Comparison of ENCODE assay signal across 2 cellular contexts in genomic region chr9:110307191-110307590, GRCh38.
TF ChIP-seq lines count a peak whose summit lies in the region.

No MANE protein-coding gene starts in this region.

TF ChIP-seq in GM23338, 12 proteins besides CTCF, POLR2A, EP300 and RAD21 (continued from another document):
- TF ChIP-seq, protein P1, sequence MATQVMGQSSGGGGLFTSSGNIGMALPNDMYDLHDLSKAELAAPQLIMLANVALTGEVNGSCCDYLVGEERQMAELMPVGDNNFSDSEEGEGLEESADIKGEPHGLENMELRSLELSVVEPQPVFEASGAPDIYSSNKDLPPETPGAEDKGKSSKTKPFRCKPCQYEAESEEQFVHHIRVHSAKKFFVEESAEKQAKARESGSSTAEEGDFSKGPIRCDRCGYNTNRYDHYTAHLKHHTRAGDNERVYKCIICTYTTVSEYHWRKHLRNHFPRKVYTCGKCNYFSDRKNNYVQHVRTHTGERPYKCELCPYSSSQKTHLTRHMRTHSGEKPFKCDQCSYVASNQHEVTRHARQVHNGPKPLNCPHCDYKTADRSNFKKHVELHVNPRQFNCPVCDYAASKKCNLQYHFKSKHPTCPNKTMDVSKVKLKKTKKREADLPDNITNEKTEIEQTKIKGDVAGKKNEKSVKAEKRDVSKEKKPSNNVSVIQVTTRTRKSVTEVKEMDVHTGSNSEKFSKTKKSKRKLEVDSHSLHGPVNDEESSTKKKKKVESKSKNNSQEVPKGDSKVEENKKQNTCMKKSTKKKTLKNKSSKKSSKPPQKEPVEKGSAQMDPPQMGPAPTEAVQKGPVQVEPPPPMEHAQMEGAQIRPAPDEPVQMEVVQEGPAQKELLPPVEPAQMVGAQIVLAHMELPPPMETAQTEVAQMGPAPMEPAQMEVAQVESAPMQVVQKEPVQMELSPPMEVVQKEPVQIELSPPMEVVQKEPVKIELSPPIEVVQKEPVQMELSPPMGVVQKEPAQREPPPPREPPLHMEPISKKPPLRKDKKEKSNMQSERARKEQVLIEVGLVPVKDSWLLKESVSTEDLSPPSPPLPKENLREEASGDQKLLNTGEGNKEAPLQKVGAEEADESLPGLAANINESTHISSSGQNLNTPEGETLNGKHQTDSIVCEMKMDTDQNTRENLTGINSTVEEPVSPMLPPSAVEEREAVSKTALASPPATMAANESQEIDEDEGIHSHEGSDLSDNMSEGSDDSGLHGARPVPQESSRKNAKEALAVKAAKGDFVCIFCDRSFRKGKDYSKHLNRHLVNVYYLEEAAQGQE (IDR thresholded peaks at IDR 0.05; ENCODE audit: unreplicated experiment), result no peak
- TF ChIP-seq STAT1 (IDR thresholded peaks at IDR 0.05; ENCODE audit: unreplicated experiment), result no peak
- no peak for TF ChIP-seq ZNF114 (CRISPR knock-in tag; IDR thresholded peaks at IDR 0.05)
- no peak for TF ChIP-seq EZH2phosphoT487 (IDR thresholded peaks at IDR 0.05; ENCODE audit: unreplicated experiment)
- TF ChIP-seq, protein P2, sequence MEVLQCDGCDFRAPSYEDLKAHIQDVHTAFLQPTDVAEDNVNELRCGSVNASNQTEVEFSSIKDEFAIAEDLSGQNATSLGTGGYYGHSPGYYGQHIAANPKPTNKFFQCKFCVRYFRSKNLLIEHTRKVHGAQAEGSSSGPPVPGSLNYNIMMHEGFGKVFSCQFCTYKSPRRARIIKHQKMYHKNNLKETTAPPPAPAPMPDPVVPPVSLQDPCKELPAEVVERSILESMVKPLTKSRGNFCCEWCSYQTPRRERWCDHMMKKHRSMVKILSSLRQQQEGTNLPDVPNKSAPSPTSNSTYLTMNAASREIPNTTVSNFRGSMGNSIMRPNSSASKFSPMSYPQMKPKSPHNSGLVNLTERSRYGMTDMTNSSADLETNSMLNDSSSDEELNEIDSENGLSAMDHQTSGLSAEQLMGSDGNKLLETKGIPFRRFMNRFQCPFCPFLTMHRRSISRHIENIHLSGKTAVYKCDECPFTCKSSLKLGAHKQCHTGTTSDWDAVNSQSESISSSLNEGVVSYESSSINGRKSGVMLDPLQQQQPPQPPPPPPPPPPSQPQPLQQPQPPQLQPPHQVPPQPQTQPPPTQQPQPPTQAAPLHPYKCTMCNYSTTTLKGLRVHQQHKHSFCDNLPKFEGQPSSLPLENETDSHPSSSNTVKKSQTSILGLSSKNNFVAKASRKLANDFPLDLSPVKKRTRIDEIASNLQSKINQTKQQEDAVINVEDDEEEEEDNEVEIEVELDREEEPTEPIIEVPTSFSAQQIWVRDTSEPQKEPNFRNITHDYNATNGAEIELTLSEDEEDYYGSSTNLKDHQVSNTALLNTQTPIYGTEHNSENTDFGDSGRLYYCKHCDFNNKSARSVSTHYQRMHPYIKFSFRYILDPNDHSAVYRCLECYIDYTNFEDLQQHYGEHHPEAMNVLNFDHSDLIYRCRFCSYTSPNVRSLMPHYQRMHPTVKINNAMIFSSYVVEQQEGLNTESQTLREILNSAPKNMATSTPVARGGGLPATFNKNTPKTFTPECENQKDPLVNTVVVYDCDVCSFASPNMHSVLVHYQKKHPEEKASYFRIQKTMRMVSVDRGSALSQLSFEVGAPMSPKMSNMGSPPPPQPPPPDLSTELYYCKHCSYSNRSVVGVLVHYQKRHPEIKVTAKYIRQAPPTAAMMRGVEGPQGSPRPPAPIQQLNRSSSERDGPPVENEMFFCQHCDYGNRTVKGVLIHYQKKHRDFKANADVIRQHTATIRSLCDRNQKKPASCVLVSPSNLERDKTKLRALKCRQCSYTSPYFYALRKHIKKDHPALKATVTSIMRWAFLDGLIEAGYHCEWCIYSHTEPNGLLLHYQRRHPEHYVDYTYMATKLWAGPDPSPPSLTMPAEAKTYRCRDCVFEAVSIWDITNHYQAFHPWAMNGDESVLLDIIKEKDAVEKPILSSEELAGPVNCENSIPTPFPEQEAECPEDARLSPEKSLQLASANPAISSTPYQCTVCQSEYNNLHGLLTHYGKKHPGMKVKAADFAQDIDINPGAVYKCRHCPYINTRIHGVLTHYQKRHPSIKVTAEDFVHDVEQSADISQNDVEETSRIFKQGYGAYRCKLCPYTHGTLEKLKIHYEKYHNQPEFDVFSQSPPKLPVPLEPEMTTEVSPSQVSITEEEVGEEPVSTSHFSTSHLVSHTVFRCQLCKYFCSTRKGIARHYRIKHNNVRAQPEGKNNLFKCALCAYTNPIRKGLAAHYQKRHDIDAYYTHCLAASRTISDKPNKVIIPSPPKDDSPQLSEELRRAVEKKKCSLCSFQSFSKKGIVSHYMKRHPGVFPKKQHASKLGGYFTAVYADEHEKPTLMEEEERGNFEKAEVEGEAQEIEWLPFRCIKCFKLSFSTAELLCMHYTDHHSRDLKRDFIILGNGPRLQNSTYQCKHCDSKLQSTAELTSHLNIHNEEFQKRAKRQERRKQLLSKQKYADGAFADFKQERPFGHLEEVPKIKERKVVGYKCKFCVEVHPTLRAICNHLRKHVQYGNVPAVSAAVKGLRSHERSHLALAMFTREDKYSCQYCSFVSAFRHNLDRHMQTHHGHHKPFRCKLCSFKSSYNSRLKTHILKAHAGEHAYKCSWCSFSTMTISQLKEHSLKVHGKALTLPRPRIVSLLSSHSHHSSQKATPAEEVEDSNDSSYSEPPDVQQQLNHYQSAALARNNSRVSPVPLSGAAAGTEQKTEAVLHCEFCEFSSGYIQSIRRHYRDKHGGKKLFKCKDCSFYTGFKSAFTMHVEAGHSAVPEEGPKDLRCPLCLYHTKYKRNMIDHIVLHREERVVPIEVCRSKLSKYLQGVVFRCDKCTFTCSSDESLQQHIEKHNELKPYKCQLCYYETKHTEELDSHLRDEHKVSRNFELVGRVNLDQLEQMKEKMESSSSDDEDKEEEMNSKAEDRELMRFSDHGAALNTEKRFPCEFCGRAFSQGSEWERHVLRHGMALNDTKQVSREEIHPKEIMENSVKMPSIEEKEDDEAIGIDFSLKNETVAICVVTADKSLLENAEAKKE (CRISPR knock-in tag; IDR thresholded peaks at IDR 0.05), result no peak

TF ChIP-seq in WTC11, 78 proteins besides CTCF, POLR2A, EP300 and RAD21 (continued from another document):
- TF ChIP-seq, protein P3, sequence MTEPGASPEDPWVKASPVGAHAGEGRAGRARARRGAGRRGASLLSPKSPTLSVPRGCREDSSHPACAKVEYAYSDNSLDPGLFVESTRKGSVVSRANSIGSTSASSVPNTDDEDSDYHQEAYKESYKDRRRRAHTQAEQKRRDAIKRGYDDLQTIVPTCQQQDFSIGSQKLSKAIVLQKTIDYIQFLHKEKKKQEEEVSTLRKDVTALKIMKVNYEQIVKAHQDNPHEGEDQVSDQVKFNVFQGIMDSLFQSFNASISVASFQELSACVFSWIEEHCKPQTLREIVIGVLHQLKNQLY (CRISPR knock-in tag; IDR thresholded peaks at IDR 0.05), result no peak
- TF ChIP-seq ZNF232 (CRISPR knock-in tag; IDR thresholded peaks at IDR 0.05) (no peak), ZNF416 (CRISPR knock-in tag; IDR thresholded peaks at IDR 0.05) (no peak), ZNF263 (CRISPR knock-in tag; IDR thresholded peaks at IDR 0.05; ENCODE audit: low read depth) (no peak)
- TF ChIP-seq, protein P4, sequence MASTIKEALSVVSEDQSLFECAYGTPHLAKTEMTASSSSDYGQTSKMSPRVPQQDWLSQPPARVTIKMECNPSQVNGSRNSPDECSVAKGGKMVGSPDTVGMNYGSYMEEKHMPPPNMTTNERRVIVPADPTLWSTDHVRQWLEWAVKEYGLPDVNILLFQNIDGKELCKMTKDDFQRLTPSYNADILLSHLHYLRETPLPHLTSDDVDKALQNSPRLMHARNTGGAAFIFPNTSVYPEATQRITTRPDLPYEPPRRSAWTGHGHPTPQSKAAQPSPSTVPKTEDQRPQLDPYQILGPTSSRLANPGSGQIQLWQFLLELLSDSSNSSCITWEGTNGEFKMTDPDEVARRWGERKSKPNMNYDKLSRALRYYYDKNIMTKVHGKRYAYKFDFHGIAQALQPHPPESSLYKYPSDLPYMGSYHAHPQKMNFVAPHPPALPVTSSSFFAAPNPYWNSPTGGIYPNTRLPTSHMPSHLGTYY (CRISPR knock-in tag; IDR thresholded peaks at IDR 0.05), result no peak
- TF ChIP-seq, protein P5, sequence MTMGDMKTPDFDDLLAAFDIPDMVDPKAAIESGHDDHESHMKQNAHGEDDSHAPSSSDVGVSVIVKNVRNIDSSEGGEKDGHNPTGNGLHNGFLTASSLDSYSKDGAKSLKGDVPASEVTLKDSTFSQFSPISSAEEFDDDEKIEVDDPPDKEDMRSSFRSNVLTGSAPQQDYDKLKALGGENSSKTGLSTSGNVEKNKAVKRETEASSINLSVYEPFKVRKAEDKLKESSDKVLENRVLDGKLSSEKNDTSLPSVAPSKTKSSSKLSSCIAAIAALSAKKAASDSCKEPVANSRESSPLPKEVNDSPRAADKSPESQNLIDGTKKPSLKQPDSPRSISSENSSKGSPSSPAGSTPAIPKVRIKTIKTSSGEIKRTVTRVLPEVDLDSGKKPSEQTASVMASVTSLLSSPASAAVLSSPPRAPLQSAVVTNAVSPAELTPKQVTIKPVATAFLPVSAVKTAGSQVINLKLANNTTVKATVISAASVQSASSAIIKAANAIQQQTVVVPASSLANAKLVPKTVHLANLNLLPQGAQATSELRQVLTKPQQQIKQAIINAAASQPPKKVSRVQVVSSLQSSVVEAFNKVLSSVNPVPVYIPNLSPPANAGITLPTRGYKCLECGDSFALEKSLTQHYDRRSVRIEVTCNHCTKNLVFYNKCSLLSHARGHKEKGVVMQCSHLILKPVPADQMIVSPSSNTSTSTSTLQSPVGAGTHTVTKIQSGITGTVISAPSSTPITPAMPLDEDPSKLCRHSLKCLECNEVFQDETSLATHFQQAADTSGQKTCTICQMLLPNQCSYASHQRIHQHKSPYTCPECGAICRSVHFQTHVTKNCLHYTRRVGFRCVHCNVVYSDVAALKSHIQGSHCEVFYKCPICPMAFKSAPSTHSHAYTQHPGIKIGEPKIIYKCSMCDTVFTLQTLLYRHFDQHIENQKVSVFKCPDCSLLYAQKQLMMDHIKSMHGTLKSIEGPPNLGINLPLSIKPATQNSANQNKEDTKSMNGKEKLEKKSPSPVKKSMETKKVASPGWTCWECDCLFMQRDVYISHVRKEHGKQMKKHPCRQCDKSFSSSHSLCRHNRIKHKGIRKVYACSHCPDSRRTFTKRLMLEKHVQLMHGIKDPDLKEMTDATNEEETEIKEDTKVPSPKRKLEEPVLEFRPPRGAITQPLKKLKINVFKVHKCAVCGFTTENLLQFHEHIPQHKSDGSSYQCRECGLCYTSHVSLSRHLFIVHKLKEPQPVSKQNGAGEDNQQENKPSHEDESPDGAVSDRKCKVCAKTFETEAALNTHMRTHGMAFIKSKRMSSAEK (CRISPR knock-in tag; IDR thresholded peaks at IDR 0.05; ENCODE audit: borderline replicate concordance), result no peak
TF ChIP-seq in WTC11: peak in this region for 0.
